In genomic region chr3:101271728-101272127, GRCh38 we compare ENCODE assay signal across 25 cellular contexts. TPM values are rescaled to one million over a fixed set of nuclear protein-coding genes. Genes with fewer than 3 reads are reported as not detected.
A peak's percentile ranks its signal among the peaks of the same experiment; 100 is the strongest.
DNase-seq lines count a peak whose midpoint lies in the region; TF ChIP-seq lines count a peak whose summit lies in the region.
"Had no signal": no experiment of that assay in that cellular context is flagged by ENCODE, and none has a peak within 500 bp of the region (broad histone marks: within the 10 kb centered on the region; RNA-seq: fewer than 3 reads in every experiment).

No MANE protein-coding gene starts in this region.

- no peak overlapping the region for H3K4me3 ChIP-seq in adrenal gland
- H3K4me3 ChIP-seq: HAP-1, SJSA1 had no signal

- intact Hi-C loops in adrenal gland (cut with DNase I): no loop called here

- H3K9me3 ChIP-seq in adrenal gland (replicated peaks in 1 of 3): no peaks in the 10 kb centered on the region
- H3K9me3 ChIP-seq: HAP-1, SJSA1 had no signal

- no peaks in the 10 kb centered on the region for H3K36me3 ChIP-seq in adrenal gland (replicated peaks in 1 of 2)
- H3K36me3 ChIP-seq: HAP-1, SJSA1 had no signal

- H3K36me3 Mint-ChIP-seq in endothelial cell (ENCODE audit: low read depth, unreplicated experiment): peaks cover 8% of the 10 kb centered on the region
- no peaks in the 10 kb centered on the region for H3K36me3 Mint-ChIP-seq in neural crest cell (ENCODE audit: low read depth)
- H3K36me3 Mint-ChIP-seq: CD14-positive monocyte had no signal

- H3K27ac Mint-ChIP-seq in endothelial cell (ENCODE audit: unreplicated experiment) (no peak overlapping the region), neural crest cell (ENCODE audit: unreplicated experiment) (peak overlapping the region; percentile 10)
- H3K27ac Mint-ChIP-seq: B cell, CD14-positive monocyte, HFFc6 had no signal

- H3K27ac ChIP-seq in adrenal gland: no peak overlapping the region
- H3K27ac ChIP-seq: 22Rv1, SJSA1 had no signal

- 65 to 89% (median 80%) methylated on average over 4 of the region's 4 CpGs for WGBS in adrenal gland, 4 donors

- peak in 2 of 3 experiments; percentile 30 to 60 for DNase-seq in NCI-H1417 (lab: John Stamatoyannopoulos, UW)
- DNase-seq in NCI-H1417 treated with DMSO at 0.1 percent for 48 hours (lab: John Stamatoyannopoulos, UW): no peak
- DNase-seq in NCI-H69 (lab: John Stamatoyannopoulos, UW): peak; percentile 57
- DNase-seq in endothelial cell (ENCODE audit: low spot score): no peak
- no peak for DNase-seq in neural crest cell (ENCODE audit: low read depth, low spot score)
- no peak for DNase-seq in activated CD8-positive, alpha-beta memory T cell treated with anti-CD3 and anti-CD28 coated beads, Interleukin-2, amount 50 U/mL, for 4 hours
- no peak for DNase-seq in NOMO-1 (lab: John Stamatoyannopoulos, UW; ENCODE audit: unreplicated experiment in 2 of 2)
- no peak for DNase-seq in adrenal gland
- DNase-seq: Calu3; CD8-positive, alpha-beta memory T cell; DMS79 treated with DMSO at 0.1 percent for 48 hours; HFFc6; KBM-7; MV-4-11; NCI-H1930; NCI-H2107; NCI-H446 treated with DMSO at 0.1 percent for 48 hours; NCI-H526; Right ventricle myocardium superior; RPMI8226 had no signal

- no peaks in the 10 kb centered on the region for H3K4me1 ChIP-seq in adrenal gland (replicated peaks in 1 of 2)
- H3K4me1 ChIP-seq: HAP-1, SJSA1 had no signal

- H3K27me3 Mint-ChIP-seq in endothelial cell (ENCODE audit: unreplicated experiment) (no peaks in the 10 kb centered on the region), neural crest cell (ENCODE audit: low read depth) (no peaks in the 10 kb centered on the region)
- H3K27me3 Mint-ChIP-seq: B cell; CD8-positive, alpha-beta memory T cell had no signal

- H3K4me3 Mint-ChIP-seq in endothelial cell (ENCODE audit: unreplicated experiment) (peak overlapping the region; percentile 48), neural crest cell (no peak overlapping the region)
- H3K4me3 Mint-ChIP-seq: B cell; CD14-positive monocyte; CD8-positive, alpha-beta memory T cell; HFFc6 had no signal

- no peaks in the 10 kb centered on the region for H3K4me1 Mint-ChIP-seq in endothelial cell (ENCODE audit: unreplicated experiment)
- H3K4me1 Mint-ChIP-seq in neural crest cell: peaks cover 4% of the 10 kb centered on the region
- H3K4me1 Mint-ChIP-seq: B cell; CD14-positive monocyte; CD8-positive, alpha-beta memory T cell had no signal

- TF ChIP-seq CTCF in endothelial cell (IDR thresholded peaks at IDR 0.05; ENCODE audit: unreplicated experiment) (no peak), neural crest cell (conservative IDR thresholded peaks at IDR 0.05) (no peak), adrenal gland (IDR thresholded peaks at IDR 0.05) (no peak)

- no peak for TF ChIP-seq POLR2A in adrenal gland (IDR thresholded peaks at IDR 0.05)

- no peaks in the 10 kb centered on the region for H3K27me3 ChIP-seq in adrenal gland
- H3K27me3 ChIP-seq: SJSA1 had no signal

- no peaks in the 10 kb centered on the region for H3K9me3 Mint-ChIP-seq in endothelial cell (ENCODE audit: unreplicated experiment)
- H3K9me3 Mint-ChIP-seq in neural crest cell: no peaks in the 10 kb centered on the region
- H3K9me3 Mint-ChIP-seq: CD8-positive, alpha-beta memory T cell; HFFc6 had no signal

RNA-seq across cellular contexts. Expression of gene IMPG2, which starts 48.6 kb away (rescaled TPM):
- total RNA-seq in endothelial cell (ENCODE audit: unreplicated experiment): 0.74 TPM
- total RNA-seq in neural crest cell: 0.40 and 0.52 TPM in 2 replicates
- under 1 TPM; 0.06 to 0.35 (median 0.21) TPM for total RNA-seq in adrenal gland
- under 1 TPM; 0.10 to 0.35 (median 0.16) TPM for polyA plus RNA-seq in adrenal gland
- polyA plus RNA-seq: CD8-positive, alpha-beta memory T cell had no signal

Comparison
In these comparisons a context has a peak if more than half of its experiments do, and no peak if none do; other contexts are left out.
1. DNase-seq: peak in NCI-H1417 (2 of 3) and NCI-H69 (single experiment); none in NCI-H1417 treated with DMSO at 0.1 percent for 48 hours (single experiment), endothelial cell (single experiment), neural crest cell (single experiment), activated CD8-positive, alpha-beta memory T cell treated with anti-CD3 and anti-CD28 coated beads, Interleukin-2, amount 50 U/mL, for 4 hours (single experiment), NOMO-1 (0 of 2) and adrenal gland (0 of 7).